ENCODE assay signal across 8 cellular contexts in the genomic region with DNA sequence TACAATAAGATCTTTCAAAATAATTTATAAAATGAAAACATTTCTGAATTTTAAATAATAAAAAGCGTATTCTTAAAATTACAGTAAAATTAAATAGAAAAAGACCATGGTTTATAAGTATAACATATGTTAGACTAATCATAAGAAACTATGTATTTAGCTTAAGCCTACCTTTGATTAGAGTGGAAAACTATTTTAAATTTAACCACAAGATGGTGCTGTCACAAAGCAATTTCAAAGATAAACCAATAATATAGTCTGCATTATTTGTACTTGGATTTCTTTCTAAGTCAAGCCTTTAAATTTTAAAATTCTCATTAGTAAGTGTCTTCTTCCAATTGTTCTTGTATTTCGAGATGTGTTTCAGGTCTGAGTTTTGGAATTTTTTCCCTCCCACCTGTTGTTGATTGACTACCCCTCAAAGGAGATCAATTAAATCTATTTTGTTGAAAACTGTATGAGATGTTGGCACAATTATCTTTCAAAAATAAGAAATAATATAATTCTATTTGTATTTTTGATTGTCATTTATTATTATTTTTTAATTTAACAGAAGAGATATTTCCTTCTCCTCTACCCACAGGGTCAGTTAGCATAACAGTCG.
DNase-seq lines count a peak whose midpoint lies in the region; TF ChIP-seq lines count a peak whose summit lies in the region.

No MANE protein-coding gene starts in this region.

- TF ChIP-seq CTCF in GM12865 (IDR thresholded peaks at IDR 0.05; ENCODE audit: insufficient read depth, low read depth, low read length, missing control alignments), result peak; percentile 9
- TF ChIP-seq CTCF in HL-60 (IDR thresholded peaks at IDR 0.05; ENCODE audit: insufficient read depth, low read length), result peak; percentile 8
- peak; percentile 46 for TF ChIP-seq CTCF in fibroblast of the aortic adventitia (IDR thresholded peaks at IDR 0.05; ENCODE audit: insufficient read depth, low read length)

- no peaks in the 10 kb centered on the region for H3K27me3 ChIP-seq in HL-60 (ENCODE audit: insufficient read depth, poor library complexity, severe bottlenecking)

- DNase-seq in A172 (ENCODE audit: low spot score), result peak; percentile 59
- peak; percentile 44 for DNase-seq in GM12865 (ENCODE audit: low read depth)
- DNase-seq in HL-60 (ENCODE audit: low read depth in 1 of 2, low spot score in 1 of 2), result no peak
- DNase-seq in RPMI7951 (ENCODE audit: low read depth), result peak; percentile 48
- peak; percentile 79 for DNase-seq in fibroblast of the aortic adventitia (ENCODE audit: low read depth)
- DNase-seq in superior temporal gyrus (ENCODE audit: extremely low spot score), result peak; percentile 74
- no peak for DNase-seq in stimulated activated CD4-positive, alpha-beta T cell treated with anti-CD3 and anti-CD28 coated beads, Interleukin-4, amount 100 ng/mL, for 1 hour
- DNase-seq in islet precursor cell, result no peak

- H3K27ac ChIP-seq in HL-60 (replicated peaks), result no peak overlapping the region

- no peak overlapping the region for H3K4me3 ChIP-seq in GM12865 (ENCODE audit: low read depth, low read length)
- H3K4me3 ChIP-seq in HL-60 (replicated peaks; ENCODE audit: insufficient read depth, low read length), result no peak overlapping the region
- H3K4me3 ChIP-seq in fibroblast of the aortic adventitia (ENCODE audit: low read depth, low read length), result no peak overlapping the region

Comparison
In these comparisons a context has a peak if more than half of its experiments do, and no peak if none do; other contexts are left out.
1. DNase-seq: peak in A172 (single experiment), GM12865 (single experiment), RPMI7951 (single experiment), fibroblast of the aortic adventitia (single experiment) and superior temporal gyrus (single experiment); none in HL-60 (0 of 2), stimulated activated CD4-positive, alpha-beta T cell treated with anti-CD3 and anti-CD28 coated beads, Interleukin-4, amount 100 ng/mL, for 1 hour (single experiment) and islet precursor cell (single experiment).
2. Peak in every context shown above with its lines, with median percentiles within 50 percentile points of each other: CTCF ChIP-seq.